Comparison of ENCODE assay signal across 2 cellular contexts in the genomic region with DNA sequence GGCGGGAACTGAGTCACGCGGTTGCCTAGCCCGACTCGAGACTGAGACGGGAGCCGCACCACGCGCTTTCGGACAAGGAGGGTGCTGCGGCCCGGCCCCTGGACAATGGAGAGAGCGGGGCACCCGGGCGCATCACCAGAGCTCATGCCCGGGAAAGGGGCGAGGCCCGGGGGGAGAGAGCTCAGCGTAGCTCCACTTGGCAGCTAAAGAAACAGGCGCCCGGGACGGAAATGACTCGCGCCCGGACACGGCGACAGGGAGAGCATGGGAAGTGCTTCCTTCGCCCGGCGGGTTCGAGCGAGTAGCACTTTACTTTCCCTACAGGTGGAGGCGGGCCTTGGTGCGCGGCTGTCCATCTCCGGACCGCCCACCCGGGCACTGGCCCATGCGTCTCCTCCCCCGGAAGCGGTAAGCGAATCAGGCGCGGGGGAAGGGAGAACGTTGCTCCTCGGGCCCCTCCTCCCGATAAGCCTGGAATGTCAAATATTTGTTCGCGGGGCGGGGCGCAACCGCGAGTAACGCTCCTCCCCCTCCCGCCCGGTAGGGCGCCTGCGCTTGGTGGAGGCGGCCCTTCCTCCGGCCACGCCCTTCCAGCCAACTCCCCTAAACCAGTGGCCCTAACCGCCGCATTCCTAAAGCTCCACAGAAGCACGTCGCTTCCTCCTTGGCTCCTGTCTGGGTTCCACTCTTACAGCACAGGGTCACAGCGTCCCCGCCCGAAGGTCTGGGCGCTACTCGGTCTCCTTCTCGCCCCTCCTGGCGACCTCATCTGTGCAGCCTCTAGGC.
TF ChIP-seq lines count a peak whose summit lies in the region.

No MANE protein-coding gene starts in this region.

TF ChIP-seq in HCT116, 20 proteins besides CTCF, POLR2A, EP300 and RAD21:
- TF ChIP-seq, protein P1, sequence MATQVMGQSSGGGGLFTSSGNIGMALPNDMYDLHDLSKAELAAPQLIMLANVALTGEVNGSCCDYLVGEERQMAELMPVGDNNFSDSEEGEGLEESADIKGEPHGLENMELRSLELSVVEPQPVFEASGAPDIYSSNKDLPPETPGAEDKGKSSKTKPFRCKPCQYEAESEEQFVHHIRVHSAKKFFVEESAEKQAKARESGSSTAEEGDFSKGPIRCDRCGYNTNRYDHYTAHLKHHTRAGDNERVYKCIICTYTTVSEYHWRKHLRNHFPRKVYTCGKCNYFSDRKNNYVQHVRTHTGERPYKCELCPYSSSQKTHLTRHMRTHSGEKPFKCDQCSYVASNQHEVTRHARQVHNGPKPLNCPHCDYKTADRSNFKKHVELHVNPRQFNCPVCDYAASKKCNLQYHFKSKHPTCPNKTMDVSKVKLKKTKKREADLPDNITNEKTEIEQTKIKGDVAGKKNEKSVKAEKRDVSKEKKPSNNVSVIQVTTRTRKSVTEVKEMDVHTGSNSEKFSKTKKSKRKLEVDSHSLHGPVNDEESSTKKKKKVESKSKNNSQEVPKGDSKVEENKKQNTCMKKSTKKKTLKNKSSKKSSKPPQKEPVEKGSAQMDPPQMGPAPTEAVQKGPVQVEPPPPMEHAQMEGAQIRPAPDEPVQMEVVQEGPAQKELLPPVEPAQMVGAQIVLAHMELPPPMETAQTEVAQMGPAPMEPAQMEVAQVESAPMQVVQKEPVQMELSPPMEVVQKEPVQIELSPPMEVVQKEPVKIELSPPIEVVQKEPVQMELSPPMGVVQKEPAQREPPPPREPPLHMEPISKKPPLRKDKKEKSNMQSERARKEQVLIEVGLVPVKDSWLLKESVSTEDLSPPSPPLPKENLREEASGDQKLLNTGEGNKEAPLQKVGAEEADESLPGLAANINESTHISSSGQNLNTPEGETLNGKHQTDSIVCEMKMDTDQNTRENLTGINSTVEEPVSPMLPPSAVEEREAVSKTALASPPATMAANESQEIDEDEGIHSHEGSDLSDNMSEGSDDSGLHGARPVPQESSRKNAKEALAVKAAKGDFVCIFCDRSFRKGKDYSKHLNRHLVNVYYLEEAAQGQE (IDR thresholded peaks at IDR 0.05; ENCODE audit: low read depth) = no peak
- peak; percentile 7 for TF ChIP-seq ZBTB33 (IDR thresholded peaks at IDR 0.05; ENCODE audit: extremely low read depth, insufficient replicate concordance, low read length)
- TF ChIP-seq EZH2 (IDR thresholded peaks at IDR 0.05) = no peak
- TF ChIP-seq, protein P2, sequence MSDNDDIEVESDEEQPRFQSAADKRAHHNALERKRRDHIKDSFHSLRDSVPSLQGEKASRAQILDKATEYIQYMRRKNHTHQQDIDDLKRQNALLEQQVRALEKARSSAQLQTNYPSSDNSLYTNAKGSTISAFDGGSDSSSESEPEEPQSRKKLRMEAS (IDR thresholded peaks at IDR 0.05) = no peak
- TF ChIP-seq POLR2AphosphoS5 (IDR thresholded peaks at IDR 0.05; ENCODE audit: low read depth, low read length) = peak; percentile 99
- TF ChIP-seq, protein P3, sequence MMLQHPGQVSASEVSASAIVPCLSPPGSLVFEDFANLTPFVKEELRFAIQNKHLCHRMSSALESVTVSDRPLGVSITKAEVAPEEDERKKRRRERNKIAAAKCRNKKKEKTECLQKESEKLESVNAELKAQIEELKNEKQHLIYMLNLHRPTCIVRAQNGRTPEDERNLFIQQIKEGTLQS (IDR thresholded peaks at IDR 0.05) = no peak
- TF ChIP-seq EGR1 (IDR thresholded peaks at IDR 0.05; ENCODE audit: low read depth) = no peak
- no peak for TF ChIP-seq YY1 (IDR thresholded peaks at IDR 0.05; ENCODE audit: extremely low read depth, insufficient replicate concordance, low read depth, low read length)
- TF ChIP-seq ZNF274 (IDR thresholded peaks at IDR 0.05; ENCODE audit: low read depth, low read length) = no peak
- no peak for TF ChIP-seq CBX3 (IDR thresholded peaks at IDR 0.05; ENCODE audit: low read depth)
- TF ChIP-seq SRF (IDR thresholded peaks at IDR 0.05; ENCODE audit: low read depth) = no peak
- TF ChIP-seq EZH2phosphoT487 (IDR thresholded peaks at IDR 0.05; ENCODE audit: borderline replicate concordance) = no peak
- TF ChIP-seq JUND (IDR thresholded peaks at IDR 0.05) = no peak
- TF ChIP-seq ZFX (IDR thresholded peaks at IDR 0.05) = no peak
- no peak for TF ChIP-seq SP1 (IDR thresholded peaks at IDR 0.05; ENCODE audit: low read depth)
- no peak for TF ChIP-seq SIN3A (IDR thresholded peaks at IDR 0.05; ENCODE audit: low read depth)
TF ChIP-seq in HCT116: peak in this region for 2.

TF ChIP-seq in SK-N-SH, 30 proteins besides CTCF, POLR2A, EP300 and RAD21 (continued from another document):
- TF ChIP-seq RFX5 (IDR thresholded peaks at IDR 0.05; ENCODE audit: low read length) = peak; percentile 66; the same call in 1 of the 2 replicates
- TF ChIP-seq USF1 (IDR thresholded peaks at IDR 0.05; ENCODE audit: borderline replicate concordance, low read depth) = peak; percentile 11; the same call in 1 of the 2 replicates
- TF ChIP-seq USF2 (IDR thresholded peaks at IDR 0.05; ENCODE audit: borderline replicate concordance, low read depth, low read length) = no peak
- TF ChIP-seq YY1 (IDR thresholded peaks at IDR 0.05; ENCODE audit: low read depth) = 0 out of 2 replicates have a peak, but pooled peaks have one; percentile 56
- TF ChIP-seq, protein P1 (IDR thresholded peaks at IDR 0.05; ENCODE audit: low read depth, low read length) = no peak
- peak; percentile 66; the same call in 1 of the 2 replicates for TF ChIP-seq SIN3A (IDR thresholded peaks at IDR 0.05; ENCODE audit: borderline replicate concordance, low read depth, low read length)
- TF ChIP-seq RCOR1 (IDR thresholded peaks at IDR 0.05; ENCODE audit: low read length) = 0 out of 2 replicates have a peak, but pooled peaks have one; percentile 32
- peak; percentile 84 for TF ChIP-seq CHD2 (IDR thresholded peaks at IDR 0.05; ENCODE audit: low read length, partially characterized antibody)
- TF ChIP-seq, protein P4, sequence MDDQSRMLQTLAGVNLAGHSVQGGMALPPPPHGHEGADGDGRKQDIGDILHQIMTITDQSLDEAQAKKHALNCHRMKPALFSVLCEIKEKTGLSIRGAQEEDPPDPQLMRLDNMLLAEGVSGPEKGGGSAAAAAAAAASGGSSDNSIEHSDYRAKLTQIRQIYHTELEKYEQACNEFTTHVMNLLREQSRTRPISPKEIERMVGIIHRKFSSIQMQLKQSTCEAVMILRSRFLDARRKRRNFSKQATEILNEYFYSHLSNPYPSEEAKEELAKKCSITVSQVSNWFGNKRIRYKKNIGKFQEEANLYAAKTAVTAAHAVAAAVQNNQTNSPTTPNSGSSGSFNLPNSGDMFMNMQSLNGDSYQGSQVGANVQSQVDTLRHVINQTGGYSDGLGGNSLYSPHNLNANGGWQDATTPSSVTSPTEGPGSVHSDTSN (IDR thresholded peaks at IDR 0.05) = peak; percentile 90
- TF ChIP-seq ELF1 (IDR thresholded peaks at IDR 0.05) = peak; percentile 59
- peak; percentile 99 for TF ChIP-seq TEAD4 (IDR thresholded peaks at IDR 0.05; ENCODE audit: borderline replicate concordance, insufficient read depth)
- no peak for TF ChIP-seq EZH2phosphoT487 (IDR thresholded peaks at IDR 0.05; ENCODE audit: borderline replicate concordance, low read depth)
- peak; percentile 74 for TF ChIP-seq TAF1 (IDR thresholded peaks at IDR 0.05; ENCODE audit: borderline replicate concordance, low read depth, low read length)
- TF ChIP-seq NRF1 (IDR thresholded peaks at IDR 0.05; ENCODE audit: low read depth, low read length) = peak; percentile 79
- TF ChIP-seq MEF2A (IDR thresholded peaks at IDR 0.05; ENCODE audit: borderline replicate concordance, low read depth) = no peak
- peak; percentile 74 for TF ChIP-seq GABPA (IDR thresholded peaks at IDR 0.05; ENCODE audit: low read depth)
- TF ChIP-seq TCF12 (IDR thresholded peaks at IDR 0.05) = no peak
- TF ChIP-seq MXI1 (IDR thresholded peaks at IDR 0.05; ENCODE audit: low read depth, low read length) = peak; percentile 66
